ENCODE assay signal across 1 cellular context in the genomic region with DNA sequence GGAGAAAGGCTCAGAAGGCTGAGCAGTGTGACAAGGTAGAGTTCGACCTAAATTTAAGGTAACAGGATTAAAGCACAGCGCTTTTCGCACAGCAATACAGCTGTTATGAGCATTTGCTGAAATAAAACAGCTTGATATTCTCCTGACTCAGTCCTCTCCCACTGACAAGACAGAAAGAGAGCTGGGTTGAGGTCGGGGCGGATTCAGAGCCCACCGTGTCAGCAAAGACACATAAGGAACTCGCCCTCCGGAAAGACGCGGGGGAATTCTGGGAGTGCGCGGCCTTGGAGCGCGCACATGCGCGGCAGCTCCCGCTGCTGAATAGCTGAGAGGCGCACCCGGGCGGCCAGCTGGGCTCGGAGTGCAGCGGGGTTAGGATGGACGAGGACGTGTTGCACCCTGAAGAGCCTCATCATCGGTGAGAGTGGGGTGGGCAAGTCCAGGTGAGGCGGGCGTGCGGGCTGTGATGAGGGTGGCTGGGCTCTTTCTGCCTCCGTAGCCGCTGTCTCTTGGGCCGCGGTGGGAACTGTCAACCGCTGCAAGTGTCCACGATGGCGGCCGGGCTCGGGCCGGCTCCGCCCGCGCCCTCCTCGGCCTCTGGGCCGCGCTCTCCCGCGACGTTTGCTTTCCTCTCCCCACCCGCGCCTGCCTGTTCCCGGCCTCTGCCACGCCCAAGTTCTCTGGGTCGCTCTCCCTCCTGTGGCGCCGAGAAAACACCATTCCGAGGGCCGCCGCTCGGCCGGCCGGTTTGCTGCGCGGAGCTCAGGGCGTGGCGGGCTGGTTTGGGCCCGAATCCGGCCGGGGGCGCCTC.
A peak's percentile ranks its signal among the peaks of the same experiment; 100 is the strongest.
TF ChIP-seq lines count a peak whose summit lies in the region.

No MANE protein-coding gene starts in this region.

TF ChIP-seq in HepG2, 621 proteins besides CTCF, POLR2A, EP300 and RAD21 (continued from another document and continues in another):
- TF ChIP-seq REPIN1 (CRISPR knock-in tag; IDR thresholded peaks at IDR 0.05; ENCODE audit: borderline replicate concordance, low read depth) (0 out of 2 replicates have a peak, but pooled peaks have one; percentile 59), HNRNPLL (IDR thresholded peaks at IDR 0.05; ENCODE audit: low read depth, low read length, poor library complexity, severe bottlenecking) (peak; percentile 81), SMYD3 (CRISPR knock-in tag; IDR thresholded peaks at IDR 0.05) (0 out of 2 replicates have a peak, but pooled peaks have one; percentile 24), ZSCAN20 (CRISPR knock-in tag; IDR thresholded peaks at IDR 0.05; ENCODE audit: borderline replicate concordance) (no peak; the same call in none of the 2 replicates), NCOA2 (CRISPR knock-in tag; IDR thresholded peaks at IDR 0.05) (0 out of 2 replicates have a peak, but pooled peaks have one; percentile 26), ZNF557 (CRISPR knock-in tag; IDR thresholded peaks at IDR 0.05) (0 out of 2 replicates have a peak, but pooled peaks have one; percentile 25), NPAS2 (CRISPR knock-in tag; IDR thresholded peaks at IDR 0.05; ENCODE audit: borderline replicate concordance) (no peak), RELA (CRISPR knock-in tag; IDR thresholded peaks at IDR 0.05) (no peak), ZMAT3 (CRISPR knock-in tag; conservative IDR thresholded peaks at IDR 0.05) (0 out of 2 replicates have a peak, but pooled peaks have one; percentile 30), ZFX (CRISPR knock-in tag; IDR thresholded peaks at IDR 0.05; ENCODE audit: low read depth) (peak; percentile 94), MLX (CRISPR knock-in tag; IDR thresholded peaks at IDR 0.05) (0 out of 2 replicates have a peak, but pooled peaks have one; percentile 16), ZFP41 (CRISPR knock-in tag; IDR thresholded peaks at IDR 0.05; ENCODE audit: borderline replicate concordance) (peak; percentile 87; the same call in 1 of the 2 replicates), ETS1 (CRISPR knock-in tag; IDR thresholded peaks at IDR 0.05) (0 out of 2 replicates have a peak, but pooled peaks have one; percentile 13), IKZF4 (CRISPR knock-in tag; IDR thresholded peaks at IDR 0.05; ENCODE audit: borderline replicate concordance, low read depth, not compliant biosample characterization) (peak; percentile 51), NR2C2 (CRISPR knock-in tag; IDR thresholded peaks at IDR 0.05; ENCODE audit: borderline replicate concordance) (peak; percentile 56; the same call in 1 of the 2 replicates), ZNF251 (CRISPR knock-in tag; IDR thresholded peaks at IDR 0.05) (0 out of 2 replicates have a peak, but pooled peaks have one; percentile 23), ZNF510 (CRISPR knock-in tag; IDR thresholded peaks at IDR 0.05; ENCODE audit: low read depth) (no peak), ZFP37 (CRISPR knock-in tag; IDR thresholded peaks at IDR 0.05; ENCODE audit: borderline replicate concordance) (0 out of 2 replicates have a peak, but pooled peaks have one; percentile 50), DRAP1 (CRISPR knock-in tag; IDR thresholded peaks at IDR 0.05) (peak; percentile 42; the same call in 1 of the 2 replicates), PLSCR1 (CRISPR knock-in tag; IDR thresholded peaks at IDR 0.05; ENCODE audit: borderline replicate concordance) (no peak), CREB1 (IDR thresholded peaks at IDR 0.05) (no peak), CREB1 (CRISPR knock-in tag; IDR thresholded peaks at IDR 0.05) (no peak), FOXO1 (CRISPR knock-in tag; IDR thresholded peaks at IDR 0.05) (peak; percentile 30; the same call in 1 of the 2 replicates), ZNF230 (CRISPR knock-in tag; IDR thresholded peaks at IDR 0.05) (peak; percentile 36; the same call in 1 of the 2 replicates), KDM1A (CRISPR knock-in tag; IDR thresholded peaks at IDR 0.05) (no peak), CCDC6 (CRISPR knock-in tag; IDR thresholded peaks at IDR 0.05) (peak; percentile 67; the same call in 1 of the 2 replicates), ZNF605 (CRISPR knock-in tag; IDR thresholded peaks at IDR 0.05) (peak; percentile 84), ZNF468 (CRISPR knock-in tag; IDR thresholded peaks at IDR 0.05) (0 out of 2 replicates have a peak, but pooled peaks have one; percentile 57), MIXL1 (CRISPR knock-in tag; IDR thresholded peaks at IDR 0.05) (no peak), FOSL2 (CRISPR knock-in tag; IDR thresholded peaks at IDR 0.05) (0 out of 2 replicates have a peak, but pooled peaks have one; percentile 23), MEF2D (CRISPR knock-in tag; IDR thresholded peaks at IDR 0.05) (peak; percentile 64; the same call in 1 of the 2 replicates), GFI1 (CRISPR knock-in tag; IDR thresholded peaks at IDR 0.05; ENCODE audit: borderline replicate concordance) (0 out of 2 replicates have a peak, but pooled peaks have one; percentile 21), DNMT1 (CRISPR knock-in tag; IDR thresholded peaks at IDR 0.05) (no peak; the same call in 1 of the 2 replicates), ZNF501 (CRISPR knock-in tag; IDR thresholded peaks at IDR 0.05) (peak; percentile 74; the same call in 1 of the 2 replicates)
- TF ChIP-seq, protein P1, sequence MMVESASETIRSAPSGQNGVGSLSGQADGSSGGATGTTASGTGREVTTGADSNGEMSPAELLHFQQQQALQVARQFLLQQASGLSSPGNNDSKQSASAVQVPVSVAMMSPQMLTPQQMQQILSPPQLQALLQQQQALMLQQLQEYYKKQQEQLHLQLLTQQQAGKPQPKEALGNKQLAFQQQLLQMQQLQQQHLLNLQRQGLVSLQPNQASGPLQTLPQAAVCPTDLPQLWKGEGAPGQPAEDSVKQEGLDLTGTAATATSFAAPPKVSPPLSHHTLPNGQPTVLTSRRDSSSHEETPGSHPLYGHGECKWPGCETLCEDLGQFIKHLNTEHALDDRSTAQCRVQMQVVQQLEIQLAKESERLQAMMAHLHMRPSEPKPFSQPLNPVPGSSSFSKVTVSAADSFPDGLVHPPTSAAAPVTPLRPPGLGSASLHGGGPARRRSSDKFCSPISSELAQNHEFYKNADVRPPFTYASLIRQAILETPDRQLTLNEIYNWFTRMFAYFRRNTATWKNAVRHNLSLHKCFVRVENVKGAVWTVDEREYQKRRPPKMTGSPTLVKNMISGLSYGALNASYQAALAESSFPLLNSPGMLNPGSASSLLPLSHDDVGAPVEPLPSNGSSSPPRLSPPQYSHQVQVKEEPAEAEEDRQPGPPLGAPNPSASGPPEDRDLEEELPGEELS (CRISPR knock-in tag; IDR thresholded peaks at IDR 0.05) = peak; percentile 40; the same call in 1 of the 2 replicates
- TF ChIP-seq, protein P2, sequence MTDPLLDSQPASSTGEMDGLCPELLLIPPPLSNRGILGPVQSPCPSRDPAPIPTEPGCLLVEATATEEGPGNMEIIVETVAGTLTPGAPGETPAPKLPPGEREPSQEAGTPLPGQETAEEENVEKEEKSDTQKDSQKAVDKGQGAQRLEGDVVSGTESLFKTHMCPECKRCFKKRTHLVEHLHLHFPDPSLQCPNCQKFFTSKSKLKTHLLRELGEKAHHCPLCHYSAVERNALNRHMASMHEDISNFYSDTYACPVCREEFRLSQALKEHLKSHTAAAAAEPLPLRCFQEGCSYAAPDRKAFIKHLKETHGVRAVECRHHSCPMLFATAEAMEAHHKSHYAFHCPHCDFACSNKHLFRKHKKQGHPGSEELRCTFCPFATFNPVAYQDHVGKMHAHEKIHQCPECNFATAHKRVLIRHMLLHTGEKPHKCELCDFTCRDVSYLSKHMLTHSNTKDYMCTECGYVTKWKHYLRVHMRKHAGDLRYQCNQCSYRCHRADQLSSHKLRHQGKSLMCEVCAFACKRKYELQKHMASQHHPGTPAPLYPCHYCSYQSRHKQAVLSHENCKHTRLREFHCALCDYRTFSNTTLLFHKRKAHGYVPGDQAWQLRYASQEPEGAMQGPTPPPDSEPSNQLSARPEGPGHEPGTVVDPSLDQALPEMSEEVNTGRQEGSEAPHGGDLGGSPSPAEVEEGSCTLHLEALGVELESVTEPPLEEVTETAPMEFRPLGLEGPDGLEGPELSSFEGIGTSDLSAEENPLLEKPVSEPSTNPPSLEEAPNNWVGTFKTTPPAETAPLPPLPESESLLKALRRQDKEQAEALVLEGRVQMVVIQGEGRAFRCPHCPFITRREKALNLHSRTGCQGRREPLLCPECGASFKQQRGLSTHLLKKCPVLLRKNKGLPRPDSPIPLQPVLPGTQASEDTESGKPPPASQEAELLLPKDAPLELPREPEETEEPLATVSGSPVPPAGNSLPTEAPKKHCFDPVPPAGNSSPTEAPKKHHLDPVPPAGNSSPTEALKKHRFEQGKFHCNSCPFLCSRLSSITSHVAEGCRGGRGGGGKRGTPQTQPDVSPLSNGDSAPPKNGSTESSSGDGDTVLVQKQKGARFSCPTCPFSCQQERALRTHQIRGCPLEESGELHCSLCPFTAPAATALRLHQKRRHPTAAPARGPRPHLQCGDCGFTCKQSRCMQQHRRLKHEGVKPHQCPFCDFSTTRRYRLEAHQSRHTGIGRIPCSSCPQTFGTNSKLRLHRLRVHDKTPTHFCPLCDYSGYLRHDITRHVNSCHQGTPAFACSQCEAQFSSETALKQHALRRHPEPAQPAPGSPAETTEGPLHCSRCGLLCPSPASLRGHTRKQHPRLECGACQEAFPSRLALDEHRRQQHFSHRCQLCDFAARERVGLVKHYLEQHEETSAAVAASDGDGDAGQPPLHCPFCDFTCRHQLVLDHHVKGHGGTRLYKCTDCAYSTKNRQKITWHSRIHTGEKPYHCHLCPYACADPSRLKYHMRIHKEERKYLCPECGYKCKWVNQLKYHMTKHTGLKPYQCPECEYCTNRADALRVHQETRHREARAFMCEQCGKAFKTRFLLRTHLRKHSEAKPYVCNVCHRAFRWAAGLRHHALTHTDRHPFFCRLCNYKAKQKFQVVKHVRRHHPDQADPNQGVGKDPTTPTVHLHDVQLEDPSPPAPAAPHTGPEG (CRISPR knock-in tag; IDR thresholded peaks at IDR 0.05) = 0 out of 2 replicates have a peak, but pooled peaks have one; percentile 74
- TF ChIP-seq, protein P3, sequence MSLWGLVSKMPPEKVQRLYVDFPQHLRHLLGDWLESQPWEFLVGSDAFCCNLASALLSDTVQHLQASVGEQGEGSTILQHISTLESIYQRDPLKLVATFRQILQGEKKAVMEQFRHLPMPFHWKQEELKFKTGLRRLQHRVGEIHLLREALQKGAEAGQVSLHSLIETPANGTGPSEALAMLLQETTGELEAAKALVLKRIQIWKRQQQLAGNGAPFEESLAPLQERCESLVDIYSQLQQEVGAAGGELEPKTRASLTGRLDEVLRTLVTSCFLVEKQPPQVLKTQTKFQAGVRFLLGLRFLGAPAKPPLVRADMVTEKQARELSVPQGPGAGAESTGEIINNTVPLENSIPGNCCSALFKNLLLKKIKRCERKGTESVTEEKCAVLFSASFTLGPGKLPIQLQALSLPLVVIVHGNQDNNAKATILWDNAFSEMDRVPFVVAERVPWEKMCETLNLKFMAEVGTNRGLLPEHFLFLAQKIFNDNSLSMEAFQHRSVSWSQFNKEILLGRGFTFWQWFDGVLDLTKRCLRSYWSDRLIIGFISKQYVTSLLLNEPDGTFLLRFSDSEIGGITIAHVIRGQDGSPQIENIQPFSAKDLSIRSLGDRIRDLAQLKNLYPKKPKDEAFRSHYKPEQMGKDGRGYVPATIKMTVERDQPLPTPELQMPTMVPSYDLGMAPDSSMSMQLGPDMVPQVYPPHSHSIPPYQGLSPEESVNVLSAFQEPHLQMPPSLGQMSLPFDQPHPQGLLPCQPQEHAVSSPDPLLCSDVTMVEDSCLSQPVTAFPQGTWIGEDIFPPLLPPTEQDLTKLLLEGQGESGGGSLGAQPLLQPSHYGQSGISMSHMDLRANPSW (CRISPR knock-in tag; IDR thresholded peaks at IDR 0.05; ENCODE audit: borderline replicate concordance) = peak; percentile 75
- TF ChIP-seq, protein P4, sequence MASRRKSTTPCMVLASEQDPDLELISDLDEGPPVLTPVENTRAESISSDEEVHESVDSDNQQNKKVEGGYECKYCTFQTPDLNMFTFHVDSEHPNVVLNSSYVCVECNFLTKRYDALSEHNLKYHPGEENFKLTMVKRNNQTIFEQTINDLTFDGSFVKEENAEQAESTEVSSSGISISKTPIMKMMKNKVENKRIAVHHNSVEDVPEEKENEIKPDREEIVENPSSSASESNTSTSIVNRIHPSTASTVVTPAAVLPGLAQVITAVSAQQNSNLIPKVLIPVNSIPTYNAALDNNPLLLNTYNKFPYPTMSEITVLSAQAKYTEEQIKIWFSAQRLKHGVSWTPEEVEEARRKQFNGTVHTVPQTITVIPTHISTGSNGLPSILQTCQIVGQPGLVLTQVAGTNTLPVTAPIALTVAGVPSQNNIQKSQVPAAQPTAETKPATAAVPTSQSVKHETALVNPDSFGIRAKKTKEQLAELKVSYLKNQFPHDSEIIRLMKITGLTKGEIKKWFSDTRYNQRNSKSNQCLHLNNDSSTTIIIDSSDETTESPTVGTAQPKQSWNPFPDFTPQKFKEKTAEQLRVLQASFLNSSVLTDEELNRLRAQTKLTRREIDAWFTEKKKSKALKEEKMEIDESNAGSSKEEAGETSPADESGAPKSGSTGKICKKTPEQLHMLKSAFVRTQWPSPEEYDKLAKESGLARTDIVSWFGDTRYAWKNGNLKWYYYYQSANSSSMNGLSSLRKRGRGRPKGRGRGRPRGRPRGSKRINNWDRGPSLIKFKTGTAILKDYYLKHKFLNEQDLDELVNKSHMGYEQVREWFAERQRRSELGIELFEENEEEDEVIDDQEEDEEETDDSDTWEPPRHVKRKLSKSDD (CRISPR knock-in tag; IDR thresholded peaks at IDR 0.05; ENCODE audit: low read depth) = peak; percentile 60; the same call in 1 of the 2 replicates
